16 cellular contexts compared by ENCODE assay signal in genomic region chr2:238236571-238236970, GRCh38.
"Had no signal": no experiment of that assay in that cellular context is flagged by ENCODE, and none has a peak within 500 bp of the region (broad histone marks: within the 10 kb centered on the region; RNA-seq: fewer than 3 reads in every experiment).

No MANE protein-coding gene starts in this region.

- H3K36me3 ChIP-seq: cardiac muscle cell, lower lobe of right lung had no signal

- ATAC-seq: activated CD4-positive, CD25-positive, alpha-beta regulatory T cell treated with anti-CD3 and anti-CD28 coated beads, Interleukin-2, amount 50 U/mL, for 24 hours; body of pancreas; lower lobe of right lung; naive thymus-derived CD4-positive, alpha-beta T cell; stimulated activated naive CD8-positive, alpha-beta T cell treated with anti-CD3 and anti-CD28 coated beads, Interleukin-15, Interleukin-2, amounts not matched to agents 100 U/mL and 50 U/mL, for 24 hours; T-helper 17 cell had no signal

- H3K9me3 Mint-ChIP-seq: activated naive CD4-positive, alpha-beta T cell treated with anti-CD3 and anti-CD28 coated beads, Interleukin-2, amount 50 U/mL, for 24 hours had no signal

- H3K27ac Mint-ChIP-seq: activated CD4-positive, alpha-beta memory T cell treated with anti-CD3 and anti-CD28 coated beads, Interleukin-2, amount 10 ng/mL, durations not matched to agents 7 days and 5 days; activated CD4-positive, alpha-beta T cell treated with anti-CD3 and anti-CD28 coated beads, Interleukin-2, amount 10 ng/mL, durations not matched to agents 24 days and 14 days; activated naive CD4-positive, alpha-beta T cell treated with anti-CD3 and anti-CD28 coated beads, Interleukin-2, amount 50 U/mL, for 24 hours; naive thymus-derived CD4-positive, alpha-beta T cell; progenitor cell of endocrine pancreas; T-helper 17 cell had no signal

- H3K27me3 ChIP-seq: body of pancreas had no signal

- H3K4me3 ChIP-seq: body of pancreas, cardiac muscle cell, lower lobe of right lung had no signal

- H3K4me3 Mint-ChIP-seq: activated CD4-positive, alpha-beta memory T cell treated with anti-CD3 and anti-CD28 coated beads, Interleukin-2, amount 10 ng/mL, durations not matched to agents 7 days and 5 days; activated CD4-positive, alpha-beta T cell treated with anti-CD3 and anti-CD28 coated beads, Interleukin-2, amount 10 ng/mL, durations not matched to agents 24 days and 14 days; activated naive CD4-positive, alpha-beta T cell treated with anti-CD3 and anti-CD28 coated beads, Interleukin-2, amount 50 U/mL, for 24 hours had no signal

- H3K27ac ChIP-seq: body of pancreas, cardiac muscle cell, epithelial cell of prostate, lower lobe of right lung had no signal

- H3K9me3 ChIP-seq: body of pancreas, lower lobe of right lung had no signal

- H3K36me3 Mint-ChIP-seq: activated naive CD4-positive, alpha-beta T cell treated with anti-CD3 and anti-CD28 coated beads, Interleukin-2, amount 50 U/mL, for 24 hours had no signal

- DNase-seq: activated CD4-positive, alpha-beta memory T cell treated with anti-CD3 and anti-CD28 coated beads, Interleukin-2, amount 10 ng/mL, durations not matched to agents 7 days and 5 days; activated CD4-positive, alpha-beta T cell treated with anti-CD3 and anti-CD28 coated beads, Interleukin-2, amount 10 ng/mL, durations not matched to agents 24 days and 14 days; activated gamma-delta T cell treated with Interleukin-2 at 50 U/mL for 16 hours; anterior cingulate cortex; body of pancreas; lower lobe of right lung; naive thymus-derived CD4-positive, alpha-beta T cell; retina; stimulated activated CD4-positive, alpha-beta T cell treated with anti-CD3 and anti-CD28 coated beads, Interleukin-4, amount 100 ng/mL, for 24 hours; stimulated activated naive CD8-positive, alpha-beta T cell treated with anti-CD3 and anti-CD28 coated beads, Interleukin-15, Interleukin-2, amounts not matched to agents 100 U/mL and 50 U/mL, for 24 hours; T-helper 17 cell had no signal
